8 cellular contexts compared by ENCODE assay signal in genomic region chr1:241639040-241639652, GRCh38. TPM values are rescaled to one million over a fixed set of nuclear protein-coding genes. Genes with fewer than 3 reads are reported as not detected.
A peak's percentile ranks its signal among the peaks of the same experiment; 100 is the strongest.
DNase-seq lines count a peak whose midpoint lies in the region; ATAC-seq and TF ChIP-seq lines count a peak whose summit lies in the region.

No MANE protein-coding gene starts in this region.

- H2AFZ ChIP-seq in osteoblast (ENCODE audit: low read length) = peak overlapping the region; percentile 67

- peak overlapping the region; percentile 79 for H3K4me2 ChIP-seq in osteoblast (ENCODE audit: insufficient read depth, low read length)

- CTCF ChIA-PET in AG04450 (lab: Charles Lee) = interaction anchor here (0.8 to 0.9 kb wide), 2 partner anchors 13 to 28 kb away, joined by 3 to 5 read pairs; no protein-coding TSS in a partner anchor

- H3K27me3 ChIP-seq in AG04450 (ENCODE audit: control insufficient read depth, insufficient read depth, low read length) = no peaks in the 10 kb centered on the region
- no peaks in the 10 kb centered on the region for H3K27me3 ChIP-seq in osteoblast (ENCODE audit: insufficient read depth, low read length)

- peaks cover 14% of the 10 kb centered on the region for H3K79me2 ChIP-seq in osteoblast (ENCODE audit: insufficient read depth, low read length)

- no peaks in the 10 kb centered on the region; the same call in 1 of the 2 replicates for H3K9me3 ChIP-seq in AG04450 (ENCODE audit: control insufficient read depth, insufficient read depth, low read length)
- no peaks in the 10 kb centered on the region for H3K9me3 ChIP-seq in osteoblast (ENCODE audit: low read depth, low read length)

- H3K4me3 ChIP-seq in AG04450 (ENCODE audit: low read depth, low read length) (peak overlapping the region; percentile 95), osteoblast (ENCODE audit: insufficient read depth, low read length) (peak overlapping the region; percentile 79)

- H4K20me1 ChIP-seq in osteoblast (ENCODE audit: insufficient read depth, low read length) = no peaks in the 10 kb centered on the region

- H3K27ac ChIP-seq in AG04450 (ENCODE audit: low read depth, low read length) (no peak overlapping the region), epithelial cell of prostate (peak overlapping the region; percentile 66), osteoblast (ENCODE audit: low read depth, low read length) (no peak overlapping the region)

- POLR2A ChIA-PET in AG04450 (lab: Yijun Ruan, JAX) = no interaction called here

- TF ChIP-seq CTCF in AG04450 (IDR thresholded peaks at IDR 0.05; ENCODE audit: low read depth, low read length) (no peak), osteoblast (IDR thresholded peaks at IDR 0.05; ENCODE audit: extremely low read depth, low read depth, low read length) (no peak)

- peak; percentile 0 for ATAC-seq in GM18867 (IDR thresholded peaks at IDR 0.05; ENCODE audit: unreplicated experiment)
- no peak for ATAC-seq in HG03159 (IDR thresholded peaks at IDR 0.05; ENCODE audit: unreplicated experiment)

- peaks cover 7% of the 10 kb centered on the region for H3K36me3 ChIP-seq in osteoblast (ENCODE audit: insufficient read depth, low read length)

- peaks cover 11% of the 10 kb centered on the region for H3K4me1 ChIP-seq in osteoblast (ENCODE audit: insufficient read depth, low read length)

- DNase-seq in AG04450 (ENCODE audit: low read depth, low spot score) = no peak
- peak; percentile 47 for DNase-seq in RKO (ENCODE audit: low spot score)
- no peak for DNase-seq in epithelial cell of prostate (ENCODE audit: low read depth, low spot score)
- DNase-seq in osteoblast (ENCODE audit: insufficient read length, low spot score, missing footprints) = peak; percentile 65
- DNase-seq in NCI-H345 (lab: John Stamatoyannopoulos, UW) = no peak
- DNase-seq in NK-92 treated with Interleukin-12 subunit alpha and Interleukin-12 subunit beta, amount 100 ng/mL, for 24 hours (lab: John Stamatoyannopoulos, UW) = no peak

RNA-seq across cellular contexts. Expression of gene CHML, which starts 1.0 kb away (rescaled TPM):
- polyA plus RNA-seq in AG04450 (2011; rRNA removed) = 13.0 and 17.1 TPM in 2 replicates
- polyA minus RNA-seq in AG04450 (2011; rRNA and poly(A)+ RNA removed) = 30.7 and 34.3 TPM in 2 replicates
- total RNA-seq in osteoblast = 11.6 and 12.1 TPM in 2 replicates

RNA-seq across cellular contexts. Expression of gene OPN3, which starts 1.0 kb away (rescaled TPM):
- 57.1 and 70.1 TPM in 2 replicates for polyA plus RNA-seq in AG04450 (2011; rRNA removed)
- polyA minus RNA-seq in AG04450 (2011; rRNA and poly(A)+ RNA removed) = 19.3 and 26.8 TPM in 2 replicates
- 4.7 and 5.1 TPM in 2 replicates for total RNA-seq in osteoblast

RNA-seq across cellular contexts. Expression of gene WDR64, which starts 12.9 kb away (rescaled TPM):
- not detected in 2 replicates for polyA plus RNA-seq in AG04450 (2011; rRNA removed)
- polyA minus RNA-seq in AG04450 (2011; rRNA and poly(A)+ RNA removed) = not detected in 2 replicates
- total RNA-seq in osteoblast = not detected in 2 replicates

Comparison
In these comparisons a context has a peak if more than half of its experiments do, and no peak if none do; other contexts are left out.
1. DNase-seq: peak in RKO (single experiment) and osteoblast (single experiment); none in AG04450 (single experiment), epithelial cell of prostate (single experiment), NCI-H345 (single experiment) and NK-92 treated with Interleukin-12 subunit alpha and Interleukin-12 subunit beta, amount 100 ng/mL, for 24 hours (single experiment).